In the genomic region with DNA sequence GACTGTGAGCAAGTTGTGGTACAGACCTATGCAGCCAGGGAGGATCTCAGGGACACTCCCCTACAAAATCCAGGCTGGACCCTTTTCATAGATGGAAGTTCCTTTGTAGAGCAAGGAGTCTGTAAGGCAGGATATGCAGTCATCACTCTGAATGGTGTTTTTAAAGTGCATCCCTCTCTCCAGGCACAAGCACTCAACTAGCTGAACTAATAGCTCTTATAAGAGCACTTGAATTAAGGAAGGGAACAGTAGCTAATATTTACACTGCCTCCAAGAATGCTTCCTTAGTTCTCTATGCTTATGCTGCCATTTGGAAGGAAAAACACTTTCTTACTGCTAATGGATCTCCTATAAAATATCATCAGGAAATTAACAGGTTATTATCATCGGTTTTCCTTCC, we compare ENCODE assay signal across 19 cellular contexts. TPM values are rescaled to one million over a fixed set of nuclear protein-coding genes. Genes with fewer than 3 reads are reported as not detected.
DNase-seq lines count a peak whose midpoint lies in the region; ATAC-seq and TF ChIP-seq lines count a peak whose summit lies in the region.
"Had no signal": no experiment of that assay in that cellular context is flagged by ENCODE, and none has a peak within 500 bp of the region (broad histone marks: within the 10 kb centered on the region; RNA-seq: fewer than 3 reads in every experiment).

No MANE protein-coding gene starts in this region.

- ATAC-seq in lung (ENCODE audit: insufficient read depth, low FRiP score) = peak; percentile 73
- ATAC-seq in GM21360 (IDR thresholded peaks at IDR 0.05; ENCODE audit: unreplicated experiment) = no peak
- ATAC-seq: SK-N-SH treated with all-trans-retinoic acid at 6 μM for 48 hours had no signal

- no peak overlapping the region for H3K4me3 ChIP-seq in lung
- H3K4me3 ChIP-seq: PC-9 had no signal

- H3K27me3 Mint-ChIP-seq in progenitor cell of endocrine pancreas = peaks cover 2% of the 10 kb centered on the region

- no peak overlapping the region for H3K4me3 Mint-ChIP-seq in progenitor cell of endocrine pancreas (ENCODE audit: low read depth)
- H3K4me3 Mint-ChIP-seq: CD4-positive, CD25-positive, alpha-beta regulatory T cell had no signal

- H3K4me1 Mint-ChIP-seq in progenitor cell of endocrine pancreas (ENCODE audit: low read depth) = peaks cover 4% of the 10 kb centered on the region

- WGBS in lung, 2 donors = 66 to 81% methylated on average over 1 of the region's 1 CpG

- H3K9me3 Mint-ChIP-seq in progenitor cell of endocrine pancreas (ENCODE audit: low read depth) = peaks cover 12% of the 10 kb centered on the region

- peaks cover 0 to 5% of the 10 kb centered on the region in 2 donors for H3K4me1 ChIP-seq in lung (ENCODE audit: control insufficient read depth in 2 of 2, insufficient read depth in 2 of 2, low read length in 2 of 2)
- H3K4me1 ChIP-seq: BE2C had no signal

- H3K27ac Mint-ChIP-seq in progenitor cell of endocrine pancreas = no peak overlapping the region
- H3K27ac Mint-ChIP-seq: CD4-positive, CD25-positive, alpha-beta regulatory T cell had no signal

- no peak for TF ChIP-seq CTCF in lung (IDR thresholded peaks at IDR 0.05; ENCODE audit: control extremely low read depth, extremely low read depth)
- no peak for TF ChIP-seq CTCF in progenitor cell of endocrine pancreas (IDR thresholded peaks at IDR 0.05; ENCODE audit: unreplicated experiment)

- H3K36me3 Mint-ChIP-seq in progenitor cell of endocrine pancreas (ENCODE audit: insufficient read depth) = peaks cover 5% of the 10 kb centered on the region

- no peaks in the 10 kb centered on the region for H3K36me3 ChIP-seq in lung (ENCODE audit: control insufficient read depth in 2 of 2, insufficient read depth in 2 of 2, low read length in 2 of 2)
- H3K36me3 ChIP-seq: BE2C had no signal

- peaks cover 0 to 5% of the 10 kb centered on the region in 2 donors for H3K9me3 ChIP-seq in lung (ENCODE audit: control insufficient read depth in 2 of 2, insufficient read depth in 1 of 2, low read length in 1 of 2)
- H3K9me3 ChIP-seq: BE2C had no signal

- no peaks in the 10 kb centered on the region for H3K27me3 ChIP-seq in lung (ENCODE audit: control insufficient read depth, insufficient read depth)
- H3K27me3 ChIP-seq: BE2C had no signal

- peak overlapping the region in 1 of 2 donors; percentile 64 for H3K27ac ChIP-seq in lung (ENCODE audit: low read depth in 1 of 2, low read length in 1 of 2)
- H3K27ac ChIP-seq: KMS-11, PC-9, RWPE1 had no signal

- peak; percentile 5 for DNase-seq in NCI-H510A treated with DMSO at 0.1 percent for 48 hours (lab: John Stamatoyannopoulos, UW)
- no peak for DNase-seq in NCI-H510A (lab: John Stamatoyannopoulos, UW)
- peak; percentile 58 for DNase-seq in NCI-H1436 (lab: John Stamatoyannopoulos, UW)
- DNase-seq in NCI-H2227 treated with DMSO at 0.1 percent for 48 hours (lab: John Stamatoyannopoulos, UW) = peak; percentile 62
- no peak for DNase-seq in lung (ENCODE audit: low spot score)
- no peak for DNase-seq in progenitor cell of endocrine pancreas (ENCODE audit: low spot score, unreplicated experiment)
- no peak for DNase-seq in SHP77 (lab: John Stamatoyannopoulos, UW)
- DNase-seq: BE2C; CD4-positive, CD25-positive, alpha-beta regulatory T cell; GDM1; IMR-90; NCI-H1092 treated with DMSO at 0.1 percent for 48 hours; NCI-H2029; NCI-H526; PC-9 had no signal

RNA-seq across cellular contexts. Expression of gene SMYD3, which starts 27.0 kb away (rescaled TPM):
- total RNA-seq in lung = 10 to 100 TPM; 28.7 to 40.1 TPM
- 10 to 100 TPM; 10.5 to 36.3 TPM for polyA plus RNA-seq in lung
- total RNA-seq in progenitor cell of endocrine pancreas = 31.9 and 36.5 TPM in 2 replicates

RNA-seq across cellular contexts. Expression of gene TFB2M, which starts 31.9 kb away (rescaled TPM):
- 10 to 100 TPM; 10.4 to 13.3 TPM for total RNA-seq in lung
- 10 to 100 TPM in 1 of 2 donors, 1 to 10 TPM in 1; 5.5 to 11.2 TPM for polyA plus RNA-seq in lung
- total RNA-seq in progenitor cell of endocrine pancreas = 11.6 and 12.4 TPM in 2 replicates

RNA-seq across cellular contexts. Expression of gene CNST, which starts 32.1 kb away (rescaled TPM):
- total RNA-seq in lung = 10 to 100 TPM; 24.0 to 37.3 TPM
- polyA plus RNA-seq in lung = 10 to 100 TPM in 1 of 2 donors, 1 to 10 TPM in 1; 6.1 to 10.5 TPM
- 25.4 and 28.3 TPM in 2 replicates for total RNA-seq in progenitor cell of endocrine pancreas

Comparison
In these comparisons a context has a peak if more than half of its experiments do, and no peak if none do; other contexts are left out.
1. DNase-seq: peak in NCI-H510A treated with DMSO at 0.1 percent for 48 hours (single experiment), NCI-H1436 (single experiment) and NCI-H2227 treated with DMSO at 0.1 percent for 48 hours (single experiment); none in NCI-H510A (single experiment), lung (single experiment), progenitor cell of endocrine pancreas (single experiment) and SHP77 (0 of 2).